ENCODE assay signal across 19 cellular contexts in genomic region chr2:79882548-79882947, GRCh38.
"Had no signal": no experiment of that assay in that cellular context is flagged by ENCODE, and none has a peak within 500 bp of the region (broad histone marks: within the 10 kb centered on the region; RNA-seq: fewer than 3 reads in every experiment).

No MANE protein-coding gene starts in this region.

- H3K36me3 ChIP-seq: gastrocnemius medialis, ovary, tibial artery, upper lobe of right lung, vagina had no signal

- H3K4me1 Mint-ChIP-seq: naive thymus-derived CD8-positive, alpha-beta T cell; neural crest cell; stimulated activated effector memory CD8-positive, alpha-beta T cell treated with anti-CD3 and anti-CD28 coated beads, Interleukin-12 subunit alpha, Interleukin-12 subunit beta, amount 100 ng/mL, for 72 hours had no signal

- ATAC-seq: esophagus mucosa; gastrocnemius medialis; naive thymus-derived CD8-positive, alpha-beta T cell; right cardiac atrium; stimulated activated effector memory CD8-positive, alpha-beta T cell treated with anti-CD3 and anti-CD28 coated beads, Interleukin-12 subunit alpha, Interleukin-12 subunit beta, amount 100 ng/mL, for 72 hours; stimulated activated naive CD8-positive, alpha-beta T cell treated with anti-CD3 and anti-CD28 coated beads, Interleukin-15, Interleukin-2, amounts not matched to agents 100 U/mL and 50 U/mL, for 24 hours; upper lobe of right lung had no signal

- H3K27ac ChIP-seq: dorsolateral prefrontal cortex, gastrocnemius medialis, ovary, tibial artery, upper lobe of right lung, vagina had no signal

- H3K27me3 ChIP-seq: dorsolateral prefrontal cortex, gastrocnemius medialis, ovary, upper lobe of right lung, vagina had no signal

- H3K27ac Mint-ChIP-seq: naive thymus-derived CD8-positive, alpha-beta T cell; stimulated activated effector memory CD8-positive, alpha-beta T cell treated with anti-CD3 and anti-CD28 coated beads, Interleukin-12 subunit alpha, Interleukin-12 subunit beta, amount 100 ng/mL, for 72 hours had no signal

- H3K36me3 Mint-ChIP-seq: naive thymus-derived CD8-positive, alpha-beta T cell; stimulated activated effector memory CD8-positive, alpha-beta T cell treated with anti-CD3 and anti-CD28 coated beads, Interleukin-12 subunit alpha, Interleukin-12 subunit beta, amount 100 ng/mL, for 72 hours had no signal

- H3K9me3 ChIP-seq: gastrocnemius medialis, ovary, tibial artery, upper lobe of right lung, vagina had no signal

- H3K4me3 Mint-ChIP-seq: naive thymus-derived CD8-positive, alpha-beta T cell; neural crest cell; stimulated activated effector memory CD8-positive, alpha-beta T cell treated with anti-CD3 and anti-CD28 coated beads, Interleukin-12 subunit alpha, Interleukin-12 subunit beta, amount 100 ng/mL, for 72 hours had no signal

- H3K4me3 ChIP-seq: dorsolateral prefrontal cortex, gastrocnemius medialis, ovary, tibial artery, upper lobe of right lung, vagina had no signal

- DNase-seq: cortex of kidney; dorsolateral prefrontal cortex; effector memory CD4-positive, alpha-beta T cell; gastrocnemius medialis; kidney glomerular epithelial cell; naive thymus-derived CD8-positive, alpha-beta T cell; nucleus accumbens; ovary; right cardiac atrium; small intestine; stimulated activated CD4-positive, alpha-beta T cell treated with anti-CD3 and anti-CD28 coated beads, Interleukin-2, amount 100 ng/mL, for 48 hours; stimulated activated CD8-positive, alpha-beta memory T cell treated with anti-CD3 and anti-CD28 coated beads, Interleukin-4, amount 100 ng/mL, for 48 hours; stimulated activated naive CD8-positive, alpha-beta T cell treated with anti-CD3 and anti-CD28 coated beads, Interleukin-15, Interleukin-2, amounts not matched to agents 100 U/mL and 50 U/mL, for 24 hours; tibial artery; upper lobe of right lung had no signal

- H3K4me1 ChIP-seq: gastrocnemius medialis, tibial artery, upper lobe of right lung, vagina had no signal
